ENCODE assay signal across 28 cellular contexts in genomic region chr17:39949028-39949427, GRCh38. TPM values are rescaled to one million over a fixed set of nuclear protein-coding genes. Genes with fewer than 3 reads are reported as not detected.
A peak's percentile ranks its signal among the peaks of the same experiment; 100 is the strongest.
DNase-seq lines count a peak whose midpoint lies in the region; TF ChIP-seq lines count a peak whose summit lies in the region.
"Had no signal": no experiment of that assay in that cellular context is flagged by ENCODE, and none has a peak within 500 bp of the region (broad histone marks: within the 10 kb centered on the region; RNA-seq: fewer than 3 reads in every experiment).

No MANE protein-coding gene starts in this region.

- no peaks in the 10 kb centered on the region for H3K36me3 ChIP-seq in Loucy (ENCODE audit: insufficient read depth, low read length)
- H3K36me3 ChIP-seq: stomach, tibial nerve had no signal

- no peaks in the 10 kb centered on the region for H3K79me2 ChIP-seq in Loucy (ENCODE audit: insufficient read depth, low read length)

- H2AFZ ChIP-seq in Loucy (ENCODE audit: low read length), result peak overlapping the region; percentile 59; the same call in 1 of the 2 replicates

- no peak overlapping the region for H3K4me3 ChIP-seq in Loucy (ENCODE audit: low read length, poor library complexity, severe bottlenecking)
- H3K4me3 ChIP-seq in epithelial cell of esophagus (ENCODE audit: low read length), result no peak overlapping the region
- H3K4me3 ChIP-seq: stomach, tibial nerve had no signal

- H3K4me3 Mint-ChIP-seq in progenitor cell of endocrine pancreas (ENCODE audit: low read depth), result no peak overlapping the region
- H3K4me3 Mint-ChIP-seq: activated naive CD4-positive, alpha-beta T cell treated with anti-CD3 and anti-CD28 coated beads, Interleukin-2, amount 10 ng/mL, durations not matched to agents 7 days and 5 days; activated T-cell treated with anti-CD3 and anti-CD28 coated beads, Interleukin-2, amount 50 U/mL, for 4 hours had no signal

- peaks cover 8% of the 10 kb centered on the region for H3K4me1 Mint-ChIP-seq in progenitor cell of endocrine pancreas (ENCODE audit: low read depth)

- peaks cover 20% of the 10 kb centered on the region for H3K27me3 Mint-ChIP-seq in progenitor cell of endocrine pancreas

- peaks cover 16% of the 10 kb centered on the region for H3K4me1 ChIP-seq in Loucy (ENCODE audit: insufficient read depth, low read length, poor library complexity, severe bottlenecking)

- no peaks in the 10 kb centered on the region for H3F3A ChIP-seq in Loucy (ENCODE audit: low read depth)

- no peaks in the 10 kb centered on the region for H3K9me2 ChIP-seq in Loucy (replicated peaks; ENCODE audit: low read depth, low read length)
- H3K9me2 ChIP-seq: SK-N-SH had no signal

- in situ Hi-C loops in KBM-7 (cut with MboI; ENCODE audit: low pct_unique_long_range_greater_than_20kb, low sequenced_read_pairs), result no loop called here

- TF ChIP-seq CTCF in Loucy (conservative IDR thresholded peaks at IDR 0.05; ENCODE audit: low read length) (no peak), epithelial cell of esophagus (IDR thresholded peaks at IDR 0.05; ENCODE audit: insufficient read depth, low read depth, low read length, missing control alignments) (no peak), progenitor cell of endocrine pancreas (IDR thresholded peaks at IDR 0.05; ENCODE audit: unreplicated experiment) (no peak)

- H3K27ac Mint-ChIP-seq in progenitor cell of endocrine pancreas, result peak overlapping the region; percentile 45

- peak; percentile 23 for DNase-seq in DMS53 (lab: John Stamatoyannopoulos, UW)
- no peak for DNase-seq in DMS53 treated with DMSO at 0.1 percent for 48 hours (lab: John Stamatoyannopoulos, UW; ENCODE audit: unreplicated experiment)
- peak; percentile 31 for DNase-seq in epithelial cell of esophagus (ENCODE audit: low read depth)
- no peak for DNase-seq in progenitor cell of endocrine pancreas (ENCODE audit: low spot score, unreplicated experiment)
- no peak for DNase-seq in KBM-7
- no peak for DNase-seq in C1 segment of cervical spinal cord (lab: John Stamatoyannopoulos, UW)
- no peak for DNase-seq in NK-92 (lab: John Stamatoyannopoulos, UW; ENCODE audit: unreplicated experiment)
- DNase-seq: activated CD4-positive, CD25-positive, alpha-beta regulatory T cell treated with anti-CD3 and anti-CD28 coated beads, Interleukin-2, amount 50 U/mL, for 72 hours; activated naive CD4-positive, alpha-beta T cell treated with anti-CD3 and anti-CD28 coated beads, Interleukin-2, amount 10 ng/mL, durations not matched to agents 7 days and 5 days; activated T-cell treated with anti-CD3 and anti-CD28 coated beads, Interleukin-2, amount 50 U/mL, for 4 hours; anterior cingulate cortex; central memory CD4-positive, alpha-beta T cell; EL; head of caudate nucleus; NCI-H146; NCI-H510A treated with DMSO at 0.1 percent for 48 hours; nucleus accumbens; right cardiac atrium; RPMI8226; SK-N-SH; stimulated activated CD4-positive, alpha-beta T cell treated with anti-CD3 and anti-CD28 coated beads, Interleukin-12 subunit alpha, Interleukin-12 subunit beta, amount 100 ng/mL, for 4 hours; stimulated activated CD4-positive, alpha-beta T cell treated with anti-CD3 and anti-CD28 coated beads, Interleukin-4, amount 100 ng/mL, for 4 hours; stomach had no signal

- H3K27me3 ChIP-seq in Loucy (ENCODE audit: insufficient read depth, low read length, poor library complexity, severe bottlenecking), result no peaks in the 10 kb centered on the region
- H3K27me3 ChIP-seq: stomach, tibial nerve had no signal

- peak overlapping the region; percentile 25 for H3K4me2 ChIP-seq in Loucy (ENCODE audit: low read depth, low read length, poor library complexity, severe bottlenecking)
- H3K4me2 ChIP-seq: SK-N-SH had no signal

- no peaks in the 10 kb centered on the region for H4K20me1 ChIP-seq in Loucy (ENCODE audit: insufficient read depth, low read length, poor library complexity, severe bottlenecking)

- no peaks in the 10 kb centered on the region for H3K9me3 Mint-ChIP-seq in progenitor cell of endocrine pancreas (ENCODE audit: low read depth)
- H3K9me3 Mint-ChIP-seq: activated naive CD4-positive, alpha-beta T cell treated with anti-CD3 and anti-CD28 coated beads, Interleukin-2, amount 10 ng/mL, durations not matched to agents 7 days and 5 days; activated T-cell treated with anti-CD3 and anti-CD28 coated beads, Interleukin-2, amount 50 U/mL, for 4 hours had no signal

- H3K9ac ChIP-seq in Loucy (ENCODE audit: low read depth, low read length, poor library complexity, severe bottlenecking), result no peak overlapping the region
- H3K9ac ChIP-seq: SK-N-SH had no signal

- H3K9me3 ChIP-seq in Loucy (ENCODE audit: insufficient read depth, low read depth, low read length), result no peaks in the 10 kb centered on the region
- H3K9me3 ChIP-seq: SK-N-SH, stomach, tibial nerve had no signal

- H3K36me3 Mint-ChIP-seq in progenitor cell of endocrine pancreas (ENCODE audit: insufficient read depth), result no peaks in the 10 kb centered on the region
- H3K36me3 Mint-ChIP-seq: activated naive CD4-positive, alpha-beta T cell treated with anti-CD3 and anti-CD28 coated beads, Interleukin-2, amount 10 ng/mL, durations not matched to agents 7 days and 5 days had no signal

RNA-seq across cellular contexts. Expression of gene GSDMA, which starts 13.8 kb away (rescaled TPM):
- not detected in 2 replicates for total RNA-seq in progenitor cell of endocrine pancreas
- total RNA-seq: dermis microvascular lymphatic vessel endothelial cell, H1, stomach had no signal

RNA-seq across cellular contexts. Expression of gene LRRC3C, which starts 21.5 kb away (rescaled TPM):
- not detected in 2 replicates for total RNA-seq in progenitor cell of endocrine pancreas
- total RNA-seq: activated CD8-positive, alpha-beta memory T cell treated with anti-CD3 and anti-CD28 coated beads for 36 hours; activated T-cell treated with anti-CD3 and anti-CD28 coated beads, Interleukin-2, amount 50 U/mL, for 4 hours; dermis microvascular lymphatic vessel endothelial cell; H1; right cardiac atrium; stomach; tibial nerve had no signal

RNA-seq across cellular contexts. Expression of gene ORMDL3, which starts 21.6 kb away (rescaled TPM):
- total RNA-seq in progenitor cell of endocrine pancreas, result 80.4 and 87.6 TPM in 2 replicates

RNA-seq across cellular contexts. Expression of gene GSDMB, which starts 30.6 kb away (rescaled TPM):
- total RNA-seq in progenitor cell of endocrine pancreas, result 25.7 and 25.9 TPM in 2 replicates

RNA-seq across cellular contexts. Expression of gene PSMD3, which starts 31.6 kb away (rescaled TPM):
- 117 and 119 TPM in 2 replicates for total RNA-seq in progenitor cell of endocrine pancreas

Comparison
In these comparisons a context has a peak if more than half of its experiments do, and no peak if none do; other contexts are left out.
1. DNase-seq: peak in DMS53 (single experiment) and epithelial cell of esophagus (single experiment); none in DMS53 treated with DMSO at 0.1 percent for 48 hours (single experiment), progenitor cell of endocrine pancreas (single experiment), KBM-7 (single experiment), C1 segment of cervical spinal cord (0 of 14) and NK-92 (single experiment).